8 cellular contexts compared by ENCODE assay signal in genomic region chr17:32084597-32085359, GRCh38. TPM values are rescaled to one million over a fixed set of nuclear protein-coding genes. Genes with fewer than 3 reads are reported as not detected.
A peak's percentile ranks its signal among the peaks of the same experiment; 100 is the strongest.
DNase-seq lines count a peak whose midpoint lies in the region; ATAC-seq and TF ChIP-seq lines count a peak whose summit lies in the region.
"Not testable (repeated sequence)": the region's sequence is repeated elsewhere in the genome, so short reads cannot be mapped to it uniquely, and the experiment has no call there.

No MANE protein-coding gene starts in this region.

- H3K4me1 ChIP-seq in OCI-LY7 (ENCODE audit: insufficient read depth, low read length, poor library complexity, severe bottlenecking): peaks cover 10% of the 10 kb centered on the region
- not testable (repeated sequence) for H3K4me1 ChIP-seq in heart right ventricle; lung (ENCODE audit: control insufficient read depth in 2 of 2, insufficient read depth in 2 of 2, low read length in 2 of 2); neural progenitor cell; aorta (ENCODE audit: control insufficient read depth in 1 of 2, insufficient read depth in 2 of 2, low read length in 2 of 2)

- POLR2A ChIA-PET in OCI-LY7 (lab: Charles Lee): not testable (repeated sequence)

- H3K79me2 ChIP-seq in OCI-LY7 (ENCODE audit: insufficient read depth, low read depth, low read length); neural progenitor cell (ENCODE audit: low read depth): not testable (repeated sequence)

- not testable (repeated sequence) for H3K27me3 Mint-ChIP-seq in activated T-cell treated with anti-CD3 and anti-CD28 coated beads, Interleukin-2, amount 50 U/mL, for 72 hours (ENCODE audit: low read depth); neural progenitor cell (ENCODE audit: insufficient read depth, low read depth)
- H3K27me3 Mint-ChIP-seq in dendritic cell treated with granulocyte-macrophage colony-stimulating factor and Interleukin-4, amounts not matched to agents 40 ng/mL and 50 ng/mL, for 4 days: peaks cover 12% of the 10 kb centered on the region

- H3K36me3 ChIP-seq in OCI-LY7 (ENCODE audit: insufficient read depth, low read length); heart right ventricle; lung (ENCODE audit: control insufficient read depth in 2 of 2, insufficient read depth in 2 of 2, low read length in 2 of 2); neural progenitor cell; aorta (ENCODE audit: control insufficient read depth in 1 of 2, insufficient read depth in 2 of 2, low read length in 1 of 2): not testable (repeated sequence)

- H3K4me1 Mint-ChIP-seq in activated T-cell treated with anti-CD3 and anti-CD28 coated beads, Interleukin-2, amount 50 U/mL, for 72 hours (ENCODE audit: low read depth); dendritic cell treated with granulocyte-macrophage colony-stimulating factor and Interleukin-4, amounts not matched to agents 40 ng/mL and 50 ng/mL, for 4 days (ENCODE audit: low read depth); neural progenitor cell: not testable (repeated sequence)

- not testable (repeated sequence) for H3K27ac ChIP-seq in OCI-LY7 (ENCODE audit: low read depth, low read length, poor library complexity, severe bottlenecking); heart right ventricle; lung (ENCODE audit: low read depth in 1 of 2, low read length in 1 of 2); neural progenitor cell; aorta (ENCODE audit: low read depth in 1 of 2, low read length in 2 of 2)

- H3K4me2 ChIP-seq in OCI-LY7 (ENCODE audit: low read length): 0 out of 2 replicates have a peak overlapping the region, but pooled peaks have one; percentile 44
- H3K4me2 ChIP-seq in neural progenitor cell: not testable (repeated sequence)

- WGBS in heart right ventricle, 2 donors: 9 to 13% methylated on average over 4 to 10 of the region's 29 CpGs
- WGBS in lung, 2 donors: 9 to 21% methylated on average over 6 to 14 of the region's 29 CpGs
- 20 to 27% methylated on average over 8 to 15 of the region's 29 CpGs for WGBS in aorta, 2 donors

- BruUV-seq in OCI-LY7 (replicated peaks; lab: Mats Ljungman, UMichigan): not testable (repeated sequence)

- H3K27me3 ChIP-seq in heart right ventricle; lung (ENCODE audit: control insufficient read depth, insufficient read depth); neural progenitor cell; aorta (ENCODE audit: control insufficient read depth in 1 of 2, insufficient read depth in 2 of 2, low read length in 1 of 2): not testable (repeated sequence)

- H3K36me3 Mint-ChIP-seq in activated T-cell treated with anti-CD3 and anti-CD28 coated beads, Interleukin-2, amount 50 U/mL, for 72 hours (ENCODE audit: insufficient read depth in 2 of 2); dendritic cell treated with granulocyte-macrophage colony-stimulating factor and Interleukin-4, amounts not matched to agents 40 ng/mL and 50 ng/mL, for 4 days (ENCODE audit: low read depth); neural progenitor cell: not testable (repeated sequence)

- not testable (repeated sequence) for H3K9me2 ChIP-seq in OCI-LY7 (ENCODE audit: insufficient read depth, low read length)

- H4K20me1 ChIP-seq in OCI-LY7 (ENCODE audit: insufficient read depth, low read length); neural progenitor cell (ENCODE audit: low read depth): not testable (repeated sequence)

- peak overlapping the region; percentile 37 to 41 for H3K4me3 Mint-ChIP-seq in activated T-cell treated with anti-CD3 and anti-CD28 coated beads, Interleukin-2, amount 50 U/mL, for 72 hours
- peak overlapping the region; percentile 42 for H3K4me3 Mint-ChIP-seq in dendritic cell treated with granulocyte-macrophage colony-stimulating factor and Interleukin-4, amounts not matched to agents 40 ng/mL and 50 ng/mL, for 4 days
- H3K4me3 Mint-ChIP-seq in neural progenitor cell: peak overlapping the region; percentile 57

- not testable (repeated sequence) for H3K9me3 Mint-ChIP-seq in activated T-cell treated with anti-CD3 and anti-CD28 coated beads, Interleukin-2, amount 50 U/mL, for 72 hours; dendritic cell treated with granulocyte-macrophage colony-stimulating factor and Interleukin-4, amounts not matched to agents 40 ng/mL and 50 ng/mL, for 4 days; neural progenitor cell

- peak overlapping the region; percentile 38 for H3K4me3 ChIP-seq in OCI-LY7 (ENCODE audit: low read depth, low read length, poor library complexity, severe bottlenecking)
- H3K4me3 ChIP-seq in heart right ventricle; lung; neural progenitor cell; aorta (ENCODE audit: low read length in 2 of 2): not testable (repeated sequence)

- not testable (repeated sequence) for H3K9me3 ChIP-seq in OCI-LY7 (ENCODE audit: low read length); heart right ventricle; lung (ENCODE audit: control insufficient read depth in 2 of 2, insufficient read depth in 1 of 2, low read length in 1 of 2); neural progenitor cell (ENCODE audit: low read depth); aorta (ENCODE audit: control insufficient read depth, low read length)

- not testable (repeated sequence) for H2AFZ ChIP-seq in OCI-LY7 (ENCODE audit: low read length); neural progenitor cell (replicated peaks)

- peak; percentile 26 for DNase-seq in ELF-1 (ENCODE audit: low read depth, low spot score)
- not testable (repeated sequence) for DNase-seq in OCI-LY7 (ENCODE audit: low spot score); activated T-cell treated with anti-CD3 and anti-CD28 coated beads, Interleukin-2, amount 50 U/mL, for 72 hours; heart right ventricle; lung (ENCODE audit: low spot score); neural progenitor cell (ENCODE audit: low spot score); aorta

- H3K27ac Mint-ChIP-seq in activated T-cell treated with anti-CD3 and anti-CD28 coated beads, Interleukin-2, amount 50 U/mL, for 72 hours; dendritic cell treated with granulocyte-macrophage colony-stimulating factor and Interleukin-4, amounts not matched to agents 40 ng/mL and 50 ng/mL, for 4 days: not testable (repeated sequence)
- peak overlapping the region; percentile 60 for H3K27ac Mint-ChIP-seq in neural progenitor cell

- peaks cover 12% of the 10 kb centered on the region for H3F3A ChIP-seq in neural progenitor cell (ENCODE audit: low read depth)

- CTCF ChIA-PET in OCI-LY7 (lab: Charles Lee; ENCODE audit: unreplicated experiment): not testable (repeated sequence)

- not testable (repeated sequence) for H3K9ac ChIP-seq in neural progenitor cell

- TF ChIP-seq CTCF in OCI-LY7 (conservative IDR thresholded peaks at IDR 0.05; ENCODE audit: low read length); heart right ventricle (IDR thresholded peaks at IDR 0.05); lung (IDR thresholded peaks at IDR 0.05; ENCODE audit: control extremely low read depth, extremely low read depth); neural progenitor cell (IDR thresholded peaks at IDR 0.05): not testable (repeated sequence)

- ATAC-seq in activated T-cell treated with anti-CD3 and anti-CD28 coated beads, Interleukin-2, amount 50 U/mL, for 72 hours (replicated peaks in 1 of 2): not testable (repeated sequence)
- ATAC-seq in heart right ventricle: peak; percentile 23 to 47 (median 30)
- ATAC-seq in lung (ENCODE audit: insufficient read depth, low FRiP score): peak; percentile 20
- ATAC-seq in aorta (ENCODE audit: low FRiP score): peak; percentile 60

- intact Hi-C loops in OCI-LY7 (cut with micrococcal nuclease; ENCODE audit: unreplicated experiment); dendritic cell treated with granulocyte-macrophage colony-stimulating factor and Interleukin-4, amounts not matched to agents 40 ng/mL and 50 ng/mL, for 4 days (cut with micrococcal nuclease); heart right ventricle (cut with DNase I); aorta (cut with DNase I): not testable (repeated sequence)

RNA-seq across cellular contexts. Expression of gene RHOT1, which starts 57.5 kb away (rescaled TPM):
- 19.4 and 23.9 TPM in 2 replicates for total RNA-seq in OCI-LY7 (2014; rRNA removed; shearing (Covaris generic))
- total RNA-seq in OCI-LY7 (2022) (24.2 and 25.7 TPM in 2 replicates), heart right ventricle (10 to 100 TPM; 45.2 to 72.2 (median 48.5) TPM), lung (10 to 100 TPM; 33.4 to 90.5 TPM), neural progenitor cell (ENCODE audit: low replicate concordance) (43.7 and 76.4 TPM in 2 replicates), aorta (10 to 100 TPM; 36.0 to 42.0 TPM)
- 10 to 100 TPM; 24.2 to 29.9 TPM for total RNA-seq in activated T-cell treated with anti-CD3 and anti-CD28 coated beads, Interleukin-2, amount 50 U/mL, for 72 hours
- polyA plus RNA-seq in heart right ventricle (10 to 100 TPM; 32.5 to 76.6 TPM), lung (10 to 100 TPM; 28.5 to 56.3 TPM), aorta (10 to 100 TPM; 28.5 to 38.9 TPM)
